Comparison of ENCODE assay signal across 9 cellular contexts in genomic region chr18:63315879-63316278, GRCh38. TPM values are rescaled to one million over a fixed set of nuclear protein-coding genes. Genes with fewer than 3 reads are reported as not detected.
A peak's percentile ranks its signal among the peaks of the same experiment; 100 is the strongest.
DNase-seq lines count a peak whose midpoint lies in the region; ATAC-seq, FAIRE-seq and TF ChIP-seq lines count a peak whose summit lies in the region.
"Had no signal": no experiment of that assay in that cellular context is flagged by ENCODE, and none has a peak within 500 bp of the region (broad histone marks: within the 10 kb centered on the region; RNA-seq: fewer than 3 reads in every experiment).

No MANE protein-coding gene starts in this region.

- H3K9me3 ChIP-seq in DND-41 (ENCODE audit: insufficient read depth, low read length, severe bottlenecking) (no peaks in the 10 kb centered on the region), MM.1S (replicated peaks; ENCODE audit: insufficient read depth, low read length) (no peaks in the 10 kb centered on the region), ascending aorta (no peaks in the 10 kb centered on the region), sigmoid colon (no peaks in the 10 kb centered on the region), lower lobe of right lung (no peaks in the 10 kb centered on the region), mucosa of descending colon (no peaks in the 10 kb centered on the region)

- no peak for TF ChIP-seq POLR2A in sigmoid colon (IDR thresholded peaks at IDR 0.05)
- TF ChIP-seq POLR2A in GM12892 (IDR thresholded peaks at IDR 0.05; ENCODE audit: low read depth, low read length), result no peak

- DNase-seq in DND-41 (no peak), MM.1S (peak; percentile 55), ascending aorta (ENCODE audit: low spot score in 2 of 2) (no peak), sigmoid colon (no peak), lower lobe of right lung (no peak), mucosa of descending colon (no peak), GM12892 (ENCODE audit: insufficient read length) (no peak)
- DNase-seq: amygdala had no signal

- no peak for TF ChIP-seq CTCF in DND-41 (IDR thresholded peaks at IDR 0.05; ENCODE audit: borderline replicate concordance, extremely low read depth, low read length, poor library complexity, severe bottlenecking)
- no peak for TF ChIP-seq CTCF in MM.1S (IDR thresholded peaks at IDR 0.05; ENCODE audit: low read length)
- TF ChIP-seq CTCF in ascending aorta (IDR thresholded peaks at IDR 0.05), result no peak
- no peak for TF ChIP-seq CTCF in sigmoid colon (IDR thresholded peaks at IDR 0.05)
- no peak for TF ChIP-seq CTCF in lower lobe of right lung (IDR thresholded peaks at IDR 0.05)
- TF ChIP-seq CTCF in mucosa of descending colon (IDR thresholded peaks at IDR 0.05), result no peak

- FAIRE-seq in GM12892 (lab: Jason Lieb, UNC), result no peak

- H3K4me2 ChIP-seq in DND-41 (ENCODE audit: insufficient read depth, low read length), result peak overlapping the region; percentile 84
- H3K4me2 ChIP-seq in MM.1S (ENCODE audit: low read depth, low read length), result peak overlapping the region; percentile 83

- peaks cover 70% of the 10 kb centered on the region for H3K4me1 ChIP-seq in DND-41 (ENCODE audit: insufficient read depth, low read length)
- H3K4me1 ChIP-seq in MM.1S (ENCODE audit: low read length), result peaks cover 17% of the 10 kb centered on the region
- peaks cover 5 to 21% of the 10 kb centered on the region in 2 donors for H3K4me1 ChIP-seq in ascending aorta
- H3K4me1 ChIP-seq in sigmoid colon, result peaks cover 0 to 58% (median 24%) of the 10 kb centered on the region in 4 donors
- peaks cover 9% of the 10 kb centered on the region for H3K4me1 ChIP-seq in lower lobe of right lung
- H3K4me1 ChIP-seq in mucosa of descending colon (ENCODE audit: low read depth), result peaks cover 7% of the 10 kb centered on the region

- peaks cover 10% of the 10 kb centered on the region for H3F3A ChIP-seq in MM.1S (ENCODE audit: insufficient read depth, low read length)

- TF ChIP-seq EP300 in sigmoid colon (IDR thresholded peaks at IDR 0.05), result no peak

- peak overlapping the region; percentile 75 to 95; a peak in 3 of 4 replicates for H3K4me3 ChIP-seq in DND-41 (ENCODE audit: low read depth in 1 of 2, low read length in 2 of 2)
- peak overlapping the region; percentile 93 for H3K4me3 ChIP-seq in MM.1S (ENCODE audit: low read length)
- peak overlapping the region; percentile 13 to 68 for H3K4me3 ChIP-seq in ascending aorta
- peak overlapping the region in 2 of 4 donors; percentile 1 to 4 for H3K4me3 ChIP-seq in sigmoid colon
- no peak overlapping the region for H3K4me3 ChIP-seq in lower lobe of right lung
- H3K4me3 ChIP-seq in mucosa of descending colon, result no peak overlapping the region

- H3K9ac ChIP-seq in DND-41 (ENCODE audit: low read depth, low read length) (peak overlapping the region; percentile 78), MM.1S (ENCODE audit: low read length) (peak overlapping the region; percentile 95)

- H4K20me1 ChIP-seq in DND-41 (ENCODE audit: insufficient read depth, low read length) (peaks cover 74% of the 10 kb centered on the region), MM.1S (ENCODE audit: insufficient read depth, low read length) (no peaks in the 10 kb centered on the region)

- H3K27me3 ChIP-seq in DND-41 (ENCODE audit: insufficient read depth, low read length, poor library complexity), result no peaks in the 10 kb centered on the region
- H3K27me3 ChIP-seq in MM.1S (replicated peaks; ENCODE audit: insufficient read depth, low read length), result no peaks in the 10 kb centered on the region
- no peaks in the 10 kb centered on the region for H3K27me3 ChIP-seq in ascending aorta
- H3K27me3 ChIP-seq in sigmoid colon, result no peaks in the 10 kb centered on the region
- H3K27me3 ChIP-seq in lower lobe of right lung (ENCODE audit: low read depth), result no peaks in the 10 kb centered on the region

- no peak for ATAC-seq in DND-41 (ENCODE audit: insufficient read depth, low read depth)
- no peak for ATAC-seq in lower lobe of right lung
- ATAC-seq in mucosa of descending colon, result no peak
- ATAC-seq in HG03139 (IDR thresholded peaks at IDR 0.05; ENCODE audit: unreplicated experiment), result no peak

- H3K36me3 ChIP-seq in DND-41 (ENCODE audit: insufficient read depth, low read length) (peaks cover 56% of the 10 kb centered on the region), MM.1S (replicated peaks; ENCODE audit: insufficient read depth, low read length) (0 out of 2 replicates have a peak, but pooled peaks cover 3% of the 10 kb centered on the region), ascending aorta (no peaks in the 10 kb centered on the region), sigmoid colon (no peaks in the 10 kb centered on the region), lower lobe of right lung (no peaks in the 10 kb centered on the region), mucosa of descending colon (ENCODE audit: low read depth) (no peaks in the 10 kb centered on the region)

- intact Hi-C loops in ascending aorta (cut with DNase I) (loop anchor here (5.0 kb wide), 1 partner anchor 169 kb away; no protein-coding TSS in a partner anchor), sigmoid colon (cut with DNase I) (loop anchor here (5.0 kb wide), 2 partner anchors 79 to 139 kb away; no protein-coding TSS in a partner anchor), lower lobe of right lung (cut with DNase I) (loop anchor here (10.0 kb wide), 1 partner anchor 71 kb away; no protein-coding TSS in a partner anchor), mucosa of descending colon (cut with DNase I, micrococcal nuclease) (loop anchor here (10.0 kb wide), 2 partner anchors 61 to 71 kb away; no protein-coding TSS in a partner anchor)

- H3K79me2 ChIP-seq in DND-41 (ENCODE audit: insufficient read depth, low read length), result peaks cover 96% of the 10 kb centered on the region
- H3K79me2 ChIP-seq in MM.1S (ENCODE audit: low read length), result peaks cover 88% of the 10 kb centered on the region

- no peak overlapping the region for H2AFZ ChIP-seq in DND-41 (ENCODE audit: low read depth, low read length)
- no peak overlapping the region for H2AFZ ChIP-seq in MM.1S (ENCODE audit: low read length)

- H3K9me2 ChIP-seq in MM.1S (replicated peaks; ENCODE audit: insufficient read depth, low read length), result no peaks in the 10 kb centered on the region

- H3K27ac ChIP-seq in DND-41 (ENCODE audit: low read length), result peak overlapping the region; percentile 57; the same call in 1 of the 2 replicates
- H3K27ac ChIP-seq in MM.1S (ENCODE audit: low read length), result peak overlapping the region; percentile 2; the same call in 1 of the 2 replicates
- H3K27ac ChIP-seq in ascending aorta, result peak overlapping the region; percentile 6 to 13
- H3K27ac ChIP-seq in sigmoid colon, result peak overlapping the region; percentile 41 to 90 (median 69)
- H3K27ac ChIP-seq in lower lobe of right lung, result no peak overlapping the region

RNA-seq across cellular contexts. Expression of gene BCL2, which starts 3.7 kb away (rescaled TPM):
- total RNA-seq in ascending aorta (20.5 TPM), sigmoid colon (10 to 100 TPM; 11.3 to 25.7 (median 18.1) TPM), lower lobe of right lung (11.0 TPM), mucosa of descending colon (10 to 100 TPM; 17.7 to 25.7 (median 20.5) TPM)
- 1 to 10 TPM; 2.8 to 9.7 (median 3.6) TPM for polyA plus RNA-seq in sigmoid colon
- polyA plus RNA-seq in GM12892 (2012; ENCODE audit: missing spikeins), result 47.4 TPM

RNA-seq across cellular contexts. Expression of gene KDSR, which starts 51.1 kb away (rescaled TPM):
- total RNA-seq in ascending aorta, result 208 TPM
- total RNA-seq in sigmoid colon, result 10 to 100 TPM; 33.2 to 50.5 (median 42.7) TPM
- polyA plus RNA-seq in sigmoid colon, result 10 to 100 TPM in 2 of 3 donors, 1 to 10 TPM in 1; 7.6 to 19.3 (median 10.8) TPM
- 68.5 TPM for total RNA-seq in lower lobe of right lung
- 10 to 100 TPM; 33.6 to 79.4 (median 51.4) TPM for total RNA-seq in mucosa of descending colon
- polyA plus RNA-seq in GM12892 (2012; ENCODE audit: missing spikeins), result 17.8 TPM

Comparison
In these comparisons a context has a peak if more than half of its experiments do, and no peak if none do; other contexts are left out.
1. H3K4me3 ChIP-seq: peak in DND-41 (2 of 2), MM.1S (single experiment) and ascending aorta (2 of 2); none in lower lobe of right lung (single experiment) and mucosa of descending colon (single experiment).